Comparison of ENCODE assay signal across 17 cellular contexts in genomic region chr17:20086416-20087074, GRCh38.
DNase-seq lines count a peak whose midpoint lies in the region; ATAC-seq and TF ChIP-seq lines count a peak whose summit lies in the region.
"Had no signal": no experiment of that assay in that cellular context is flagged by ENCODE, and none has a peak within 500 bp of the region (broad histone marks: within the 10 kb centered on the region; RNA-seq: fewer than 3 reads in every experiment).

No MANE protein-coding gene starts in this region.

- in situ Hi-C loops in brain microvascular endothelial cell (cut with HindIII; ENCODE audit: low pct_ligation_motif_present, low sequenced_read_pairs): no loop called here

- H4K5ac ChIP-seq in mesendoderm (ENCODE audit: low read length): no peak overlapping the region

- H2BK120ac ChIP-seq in mesendoderm (ENCODE audit: low read depth, low read length): no peak overlapping the region

- no peaks in the 10 kb centered on the region for H3K79me2 ChIP-seq in mesendoderm (ENCODE audit: control insufficient read depth, insufficient read depth, low read length)

- H3K4me1 ChIP-seq in mesendoderm (ENCODE audit: control insufficient read depth, low read depth, low read length) (no peaks in the 10 kb centered on the region), tibial artery (peaks cover 0 to 66% (median 12%) of the 10 kb centered on the region in 4 donors), breast epithelium (no peaks in the 10 kb centered on the region)

- H2BK15ac ChIP-seq in mesendoderm (replicated peaks; ENCODE audit: low read depth): no peak overlapping the region

- DNase-seq in SIG-M5 treated with dmso at 0.1 percent for 504 hours (lab: John Stamatoyannopoulos, UW; ENCODE audit: unreplicated experiment): peak; percentile 21
- DNase-seq in SIG-M5 (lab: John Stamatoyannopoulos, UW): no peak
- DNase-seq in caudate nucleus (lab: John Stamatoyannopoulos, UW): no peak
- peak; percentile 74 for DNase-seq in mesendoderm
- no peak for DNase-seq in tibial artery
- no peak for DNase-seq in breast epithelium (ENCODE audit: low spot score in 2 of 2)
- no peak for DNase-seq in brain microvascular endothelial cell
- DNase-seq: activated CD4-positive, alpha-beta T cell treated with anti-CD3 and anti-CD28 coated beads for 4 hours; activated naive CD4-positive, alpha-beta T cell treated with anti-CD3 and anti-CD28 coated beads for 36 hours; NCI-H1048; NCI-H2081; NCI-H510A treated with DMSO at 0.1 percent for 48 hours; stimulated activated CD4-positive, alpha-beta T cell treated with anti-CD3 and anti-CD28 coated beads, Interleukin-2, amount 100 ng/mL, for 48 hours had no signal

- no peaks in the 10 kb centered on the region for H3K9me3 ChIP-seq in tibial artery
- no peaks in the 10 kb centered on the region for H3K9me3 ChIP-seq in breast epithelium
- H3K9me3 ChIP-seq: BLaER1 had no signal

- no peak overlapping the region for H3K9ac ChIP-seq in mesendoderm (ENCODE audit: low read length)
- H3K9ac ChIP-seq: BLaER1 had no signal

- no peak for ATAC-seq in HG02763 (IDR thresholded peaks at IDR 0.05; ENCODE audit: unreplicated experiment)
- ATAC-seq: sciatic nerve had no signal

- intact Hi-C loops in tibial artery (cut with DNase I; ENCODE audit: low total_unique reads): no loop called here
- intact Hi-C loops in breast epithelium (cut with DNase I; ENCODE audit: low total_unique reads): no loop called here

- H3K27ac ChIP-seq in caudate nucleus (ENCODE audit: low read depth, low read length) (peak overlapping the region; percentile 59), mesendoderm (ENCODE audit: low read depth, low read length) (no peak overlapping the region), tibial artery (peak overlapping the region; percentile 16 to 18), breast epithelium (peak overlapping the region in 1 of 2 donors; percentile 52), brain microvascular endothelial cell (no peak overlapping the region)
- H3K27ac ChIP-seq: BLaER1, SK-N-MC had no signal

- no CpG with 5 or more reads among the region's 7 CpGs for WGBS in mesendoderm (ENCODE audit: extremely low coverage, insufficient coverage, low lambda C conversion rate)

- H3K79me1 ChIP-seq in mesendoderm (ENCODE audit: low read length): no peaks in the 10 kb centered on the region

- TF ChIP-seq POLR2A in breast epithelium (IDR thresholded peaks at IDR 0.05): no peak

- H3K4ac ChIP-seq in mesendoderm (ENCODE audit: low read depth, low read length): no peak overlapping the region

- no peak for TF ChIP-seq CTCF in tibial artery (IDR thresholded peaks at IDR 0.05)
- no peak for TF ChIP-seq CTCF in breast epithelium (IDR thresholded peaks at IDR 0.05)
- TF ChIP-seq CTCF in brain microvascular endothelial cell (IDR thresholded peaks at IDR 0.05; ENCODE audit: low read depth, low read length, missing control alignments): no peak

- H3K23ac ChIP-seq in mesendoderm (ENCODE audit: low read length): no peak overlapping the region

- H3K36me3 ChIP-seq in mesendoderm (ENCODE audit: control insufficient read depth, insufficient read depth, low read length): no peaks in the 10 kb centered on the region
- no peaks in the 10 kb centered on the region for H3K36me3 ChIP-seq in tibial artery
- no peaks in the 10 kb centered on the region for H3K36me3 ChIP-seq in breast epithelium
- no peaks in the 10 kb centered on the region for H3K36me3 ChIP-seq in brain microvascular endothelial cell (replicated peaks)

- H2BK5ac ChIP-seq in mesendoderm (ENCODE audit: low read length): no peak overlapping the region

- no peak overlapping the region for H2AK5ac ChIP-seq in mesendoderm (ENCODE audit: low read length)

- H3K18ac ChIP-seq in mesendoderm (ENCODE audit: low read length): no peak overlapping the region

- no peak overlapping the region for H3K56ac ChIP-seq in mesendoderm (ENCODE audit: low read length)

- H3K4me3 ChIP-seq in mesendoderm (ENCODE audit: low read length) (no peak overlapping the region), tibial artery (no peak overlapping the region), breast epithelium (no peak overlapping the region), brain microvascular endothelial cell (ENCODE audit: low read depth, low read length) (no peak overlapping the region)
- H3K4me3 ChIP-seq: BLaER1, SK-N-MC had no signal

- no peak overlapping the region for H4K8ac ChIP-seq in mesendoderm (ENCODE audit: low read depth, low read length)

- no peak overlapping the region for H3K4me2 ChIP-seq in mesendoderm (ENCODE audit: low read length)
- H3K4me2 ChIP-seq: BLaER1 had no signal

- no peaks in the 10 kb centered on the region for H3K27me3 ChIP-seq in mesendoderm (ENCODE audit: insufficient read depth, low read length, poor library complexity)
- no peaks in the 10 kb centered on the region for H3K27me3 ChIP-seq in tibial artery
- H3K27me3 ChIP-seq in breast epithelium: no peaks in the 10 kb centered on the region
- H3K27me3 ChIP-seq in brain microvascular endothelial cell (replicated peaks): no peaks in the 10 kb centered on the region
- H3K27me3 ChIP-seq: BLaER1 had no signal

Comparison
In these comparisons a context has a peak if more than half of its experiments do, and no peak if none do; other contexts are left out.
1. DNase-seq: peak in SIG-M5 treated with dmso at 0.1 percent for 504 hours (single experiment) and mesendoderm (single experiment); none in SIG-M5 (single experiment), caudate nucleus (0 of 61), tibial artery (0 of 2), breast epithelium (0 of 2) and brain microvascular endothelial cell (single experiment).
2. H3K27ac ChIP-seq: peak in caudate nucleus (single experiment) and tibial artery (2 of 2); none in mesendoderm (single experiment) and brain microvascular endothelial cell (single experiment).